ENCODE assay signal across 9 cellular contexts in genomic region chr9:9352877-9353481, GRCh38.
DNase-seq lines count a peak whose midpoint lies in the region; ATAC-seq, FAIRE-seq and TF ChIP-seq lines count a peak whose summit lies in the region.
"Had no signal": no experiment of that assay in that cellular context is flagged by ENCODE, and none has a peak within 500 bp of the region (broad histone marks: within the 10 kb centered on the region; RNA-seq: fewer than 3 reads in every experiment).

No MANE protein-coding gene starts in this region.

- no peak for ATAC-seq in activated T-cell treated with anti-CD3 and anti-CD28 coated beads, Interleukin-2, amount 50 U/mL, for 4 hours
- no peak for ATAC-seq in natural killer cell

- no peak overlapping the region for H2AFZ ChIP-seq in mammary epithelial cell (ENCODE audit: low read depth, low read length)

- no peak overlapping the region for H3K27ac Mint-ChIP-seq in nephron
- no peak overlapping the region for H3K27ac Mint-ChIP-seq in natural killer cell

- H3K9ac ChIP-seq in mammary epithelial cell (ENCODE audit: insufficient read depth, low read length), result no peak overlapping the region

- H3K9me3 ChIP-seq in mammary epithelial cell (replicated peaks; ENCODE audit: insufficient read depth, low read length), result peaks cover 2% of the 10 kb centered on the region

- 37% methylated on average over 2 of the region's 2 CpGs for WGBS in mammary epithelial cell (ENCODE audit: low coverage, missing lambda C conversion rate)

- no TSS peak for BruUV-seq in mammary epithelial cell (replicated peaks; lab: Mats Ljungman, UMichigan)

- H3K4me3 ChIP-seq in mammary epithelial cell (replicated peaks in 1 of 3; ENCODE audit: insufficient read depth in 1 of 3, low read depth in 2 of 3, low read length in 3 of 3), result no peak overlapping the region

- dilution Hi-C loops in mammary epithelial cell (cut with HindIII; ENCODE audit: low sequenced_read_pairs), result no loop called here

- H3K4me2 ChIP-seq in mammary epithelial cell (ENCODE audit: insufficient read depth, low read depth, low read length), result no peak overlapping the region

- in situ Hi-C loops in mammary epithelial cell (cut with MboI; ENCODE audit: low sequenced_read_pairs in 2 of 2), result no loop called here

- TF ChIP-seq POLR2A in GM12892 (IDR thresholded peaks at IDR 0.05; ENCODE audit: low read depth, low read length), result no peak

- no peaks in the 10 kb centered on the region for H3K27me3 ChIP-seq in mammary epithelial cell (ENCODE audit: insufficient read depth, low read length)

- H4K20me1 ChIP-seq in mammary epithelial cell (ENCODE audit: insufficient read depth, low read length), result no peaks in the 10 kb centered on the region

- FAIRE-seq in GM12892 (lab: Jason Lieb, UNC), result no peak
- FAIRE-seq: TTC549 had no signal

- H3K36me3 ChIP-seq in mammary epithelial cell (ENCODE audit: insufficient read depth, low read length), result no peaks in the 10 kb centered on the region

- no peaks in the 10 kb centered on the region for H3K79me2 ChIP-seq in mammary epithelial cell (ENCODE audit: insufficient read depth, low read length)

- no peak overlapping the region for H3K4me3 Mint-ChIP-seq in nephron
- no peak overlapping the region for H3K4me3 Mint-ChIP-seq in activated T-cell treated with anti-CD3 and anti-CD28 coated beads, Interleukin-2, amount 50 U/mL, for 4 hours
- H3K4me3 Mint-ChIP-seq in natural killer cell, result no peak overlapping the region

- no peaks in the 10 kb centered on the region for H3K36me3 Mint-ChIP-seq in nephron (ENCODE audit: low read depth)
- no peaks in the 10 kb centered on the region for H3K36me3 Mint-ChIP-seq in activated T-cell treated with anti-CD3 and anti-CD28 coated beads, Interleukin-2, amount 50 U/mL, for 4 hours (ENCODE audit: insufficient read depth)
- no peaks in the 10 kb centered on the region for H3K36me3 Mint-ChIP-seq in natural killer cell

- H3K27me3 Mint-ChIP-seq in nephron (ENCODE audit: low read depth), result no peaks in the 10 kb centered on the region
- no peaks in the 10 kb centered on the region for H3K27me3 Mint-ChIP-seq in activated T-cell treated with anti-CD3 and anti-CD28 coated beads, Interleukin-2, amount 50 U/mL, for 4 hours (ENCODE audit: low read depth)
- no peaks in the 10 kb centered on the region for H3K27me3 Mint-ChIP-seq in natural killer cell (ENCODE audit: low read depth in 2 of 2)

- peak; percentile 40 to 53 for TF ChIP-seq CTCF in mammary epithelial cell (conservative IDR thresholded peaks at IDR 0.05 in 1 of 2, IDR thresholded peaks at IDR 0.05 in 1 of 2; ENCODE audit: extremely low read depth in 1 of 2, insufficient read depth in 1 of 2, low read depth in 1 of 2, low read length in 2 of 2)
- TF ChIP-seq CTCF in nephron (IDR thresholded peaks at IDR 0.05; ENCODE audit: unreplicated experiment in 3 of 3), result peak; percentile 66 to 75 (median 73)
- no peak for TF ChIP-seq CTCF in natural killer cell (IDR thresholded peaks at IDR 0.05)

- H3K4me1 Mint-ChIP-seq in nephron, result no peaks in the 10 kb centered on the region
- no peaks in the 10 kb centered on the region for H3K4me1 Mint-ChIP-seq in activated T-cell treated with anti-CD3 and anti-CD28 coated beads, Interleukin-2, amount 50 U/mL, for 4 hours (ENCODE audit: low read depth)
- no peaks in the 10 kb centered on the region for H3K4me1 Mint-ChIP-seq in natural killer cell

- DNase-seq in ELR (ENCODE audit: low read depth) (peak; percentile 10), HT-29 (ENCODE audit: low spot score) (peak; percentile 17), mammary epithelial cell (no peak), GM12892 (ENCODE audit: insufficient read length) (no peak), natural killer cell (no peak), GOT3 (lab: John Stamatoyannopoulos, UW) (no peak)
- no peak for DNase-seq in activated T-cell treated with anti-CD3 and anti-CD28 coated beads, Interleukin-2, amount 50 U/mL, for 4 hours

- H3K27ac ChIP-seq in mammary epithelial cell (ENCODE audit: insufficient read depth, low read depth, low read length), result no peak overlapping the region

- H3K4me1 ChIP-seq in mammary epithelial cell (ENCODE audit: insufficient read depth, low read length), result no peaks in the 10 kb centered on the region

- CTCF ChIA-PET in mammary epithelial cell (lab: Charles Lee; ENCODE audit: low non-redundant PET), result no interaction called here

- H3K9me3 Mint-ChIP-seq in nephron, result no peaks in the 10 kb centered on the region
- no peaks in the 10 kb centered on the region for H3K9me3 Mint-ChIP-seq in activated T-cell treated with anti-CD3 and anti-CD28 coated beads, Interleukin-2, amount 50 U/mL, for 4 hours
- no peaks in the 10 kb centered on the region for H3K9me3 Mint-ChIP-seq in natural killer cell

- intact Hi-C loops in mammary epithelial cell (cut with micrococcal nuclease), result no loop called here
- intact Hi-C loops in natural killer cell (cut with micrococcal nuclease), result no loop called here

Comparison
In these comparisons a context has a peak if more than half of its experiments do, and no peak if none do; other contexts are left out.
1. DNase-seq: peak in ELR (single experiment) and HT-29 (single experiment); none in mammary epithelial cell (single experiment), activated T-cell treated with anti-CD3 and anti-CD28 coated beads, Interleukin-2, amount 50 U/mL, for 4 hours (single experiment), GM12892 (single experiment), natural killer cell (single experiment) and GOT3 (single experiment).